Comparison of ENCODE assay signal across 8 cellular contexts in genomic region chr1:209783338-209783737, GRCh38. TPM values are rescaled to one million over a fixed set of nuclear protein-coding genes. Genes with fewer than 3 reads are reported as not detected.
DNase-seq lines count a peak whose midpoint lies in the region; ATAC-seq, FAIRE-seq and TF ChIP-seq lines count a peak whose summit lies in the region.

No MANE protein-coding gene starts in this region.

- peak; percentile 18 for TF ChIP-seq POLR2A in NB4 (IDR thresholded peaks at IDR 0.05; ENCODE audit: extremely low read depth, insufficient read length)

- intact Hi-C loops in dendritic cell treated with granulocyte-macrophage colony-stimulating factor and Interleukin-4, amounts not matched to agents 40 ng/mL and 50 ng/mL, for 4 days (cut with micrococcal nuclease) = no loop called here
- intact Hi-C loops in pancreas (cut with DNase I) = no loop called here

- H3K27ac Mint-ChIP-seq in dendritic cell treated with granulocyte-macrophage colony-stimulating factor and Interleukin-4, amounts not matched to agents 40 ng/mL and 50 ng/mL, for 4 days = peak overlapping the region; percentile 96

- H3K9me3 ChIP-seq in neuron (ENCODE audit: low read length) = no peaks in the 10 kb centered on the region
- no peaks in the 10 kb centered on the region for H3K9me3 ChIP-seq in pancreas

- H2AFZ ChIP-seq in neuron (ENCODE audit: low read depth, low read length) = no peak overlapping the region

- H3K36me3 Mint-ChIP-seq in dendritic cell treated with granulocyte-macrophage colony-stimulating factor and Interleukin-4, amounts not matched to agents 40 ng/mL and 50 ng/mL, for 4 days (ENCODE audit: low read depth) = peaks cover 39% of the 10 kb centered on the region

- H3K4me1 ChIP-seq in neuron (ENCODE audit: insufficient read depth, low read length) = peaks cover 11% of the 10 kb centered on the region
- H3K4me1 ChIP-seq in pancreas = peaks cover 13 to 25% (median 19%) of the 10 kb centered on the region in 3 donors

- H3K4me3 ChIP-seq in NB4 (ENCODE audit: low read depth, low read length) (peak overlapping the region; percentile 96), neuron (ENCODE audit: low read length) (peak overlapping the region; percentile 80), pancreas (peak overlapping the region in 2 of 4 donors; percentile 52 to 62)

- WGBS in pancreas, 2 donors = 58% methylated on average over 4 of the region's 4 CpGs

- FAIRE-seq in pancreas (lab: Jason Lieb, UNC) = no peak

- DNase-seq in EL (peak; percentile 6), NB4 (ENCODE audit: low read depth) (no peak), DMS114 treated with DMSO at 0.1 percent for 48 hours (lab: John Stamatoyannopoulos, UW; ENCODE audit: unreplicated experiment) (no peak), pancreas (no peak), KBM-7 (no peak)

- H3K4me3 Mint-ChIP-seq in dendritic cell treated with granulocyte-macrophage colony-stimulating factor and Interleukin-4, amounts not matched to agents 40 ng/mL and 50 ng/mL, for 4 days = no peak overlapping the region

- H3K27me3 ChIP-seq in neuron (ENCODE audit: insufficient read depth, low read length) (peaks cover 6% of the 10 kb centered on the region), pancreas (no peaks in the 10 kb centered on the region)

- H3K36me3 ChIP-seq in neuron (ENCODE audit: insufficient read depth, low read length) = no peaks in the 10 kb centered on the region
- H3K36me3 ChIP-seq in pancreas = peaks cover 0 to 6% (median 0%) of the 10 kb centered on the region in 3 donors

- no peak for ATAC-seq in HG02981 (IDR thresholded peaks at IDR 0.05; ENCODE audit: unreplicated experiment)
- no peak for ATAC-seq in pancreas

- in situ Hi-C loops in KBM-7 (cut with MboI; ENCODE audit: low pct_unique_long_range_greater_than_20kb, low sequenced_read_pairs) = no loop called here

- no peak for TF ChIP-seq CTCF in NB4 (IDR thresholded peaks at IDR 0.05; ENCODE audit: low read depth, low read length)
- TF ChIP-seq CTCF in pancreas (IDR thresholded peaks at IDR 0.05) = no peak

- H3K4me1 Mint-ChIP-seq in dendritic cell treated with granulocyte-macrophage colony-stimulating factor and Interleukin-4, amounts not matched to agents 40 ng/mL and 50 ng/mL, for 4 days (ENCODE audit: low read depth) = peaks cover 19% of the 10 kb centered on the region

- H3K27me3 Mint-ChIP-seq in dendritic cell treated with granulocyte-macrophage colony-stimulating factor and Interleukin-4, amounts not matched to agents 40 ng/mL and 50 ng/mL, for 4 days = peaks cover 8% of the 10 kb centered on the region

- H3K27ac ChIP-seq in pancreas = no peak overlapping the region

- H3K9me3 Mint-ChIP-seq in dendritic cell treated with granulocyte-macrophage colony-stimulating factor and Interleukin-4, amounts not matched to agents 40 ng/mL and 50 ng/mL, for 4 days = no peaks in the 10 kb centered on the region

RNA-seq across cellular contexts. Expression of gene C1orf74, which starts 1.0 kb away (rescaled TPM):
- 1 to 10 TPM in 1 of 6 donors, under 1 TPM in 5; 0.39 to 1.2 (median 0.78) TPM for total RNA-seq in pancreas
- under 1 TPM; 0.80 to 0.92 TPM for polyA plus RNA-seq in pancreas

RNA-seq across cellular contexts. Expression of gene IRF6, which starts 22.6 kb away (rescaled TPM):
- total RNA-seq in pancreas = 10 to 100 TPM; 17.3 to 36.8 (median 22.0) TPM
- polyA plus RNA-seq in pancreas = 10 to 100 TPM in 1 of 2 donors, 1 to 10 TPM in 1; 7.7 to 13.1 TPM

RNA-seq across cellular contexts. Expression of gene TRAF3IP3, which starts 27.5 kb away (rescaled TPM):
- total RNA-seq in pancreas = 1 to 10 TPM in 4 of 6 donors, under 1 TPM in 2; 0.42 to 5.5 (median 1.5) TPM
- polyA plus RNA-seq in pancreas = 1 to 10 TPM in 1 of 2 donors, under 1 TPM in 1; 0.68 to 1.4 TPM

RNA-seq across cellular contexts. Expression of gene UTP25, which starts 44.4 kb away (rescaled TPM):
- 1 to 10 TPM; 2.4 to 4.4 (median 3.7) TPM for total RNA-seq in pancreas
- polyA plus RNA-seq in pancreas = 1 to 10 TPM in 1 of 2 donors, under 1 TPM in 1; 0.95 to 1.9 TPM
